ENCODE assay signal across 1 cellular context in the genomic region with DNA sequence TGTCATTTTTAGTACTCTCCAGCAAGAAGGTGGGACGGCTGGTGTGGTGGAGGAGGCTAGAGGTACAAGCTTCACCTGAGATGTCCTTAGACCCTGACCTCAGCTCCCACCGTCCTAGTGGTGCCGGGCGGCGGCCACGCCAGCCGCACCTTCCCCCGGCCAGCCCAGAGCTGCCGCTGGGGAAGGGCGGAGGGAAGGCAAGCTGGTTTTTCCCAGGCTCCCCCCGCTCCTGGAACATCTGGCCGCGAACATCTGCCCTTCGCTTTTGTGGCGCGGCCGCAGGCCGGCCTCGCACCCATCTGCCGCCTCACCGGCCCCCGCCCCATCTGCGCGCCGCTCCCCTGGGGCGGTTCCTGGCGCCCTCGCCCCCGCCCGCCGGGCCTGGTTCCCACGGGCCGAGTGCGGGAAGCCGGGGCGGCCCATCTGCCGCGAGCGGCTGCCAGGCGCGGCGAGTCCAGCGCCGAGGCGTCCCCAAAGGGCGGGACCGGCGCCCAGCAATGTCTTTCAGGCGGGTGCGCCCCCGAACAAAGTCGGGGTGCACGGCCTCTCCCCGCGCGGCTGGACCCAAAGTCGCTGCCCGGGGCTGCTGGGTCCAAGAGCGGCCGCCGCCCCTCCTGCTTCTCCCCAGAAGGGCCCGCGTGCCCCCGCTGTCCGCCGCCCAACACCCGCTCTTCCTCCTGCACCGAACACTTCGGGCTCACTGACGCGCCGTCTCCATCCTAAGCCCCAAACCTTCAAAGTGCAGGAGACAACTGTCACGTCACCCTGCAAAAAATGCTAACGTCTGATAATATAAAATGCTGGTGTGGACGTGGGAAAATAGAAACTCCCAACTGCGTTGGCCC.
TF ChIP-seq lines count a peak whose summit lies in the region.

No MANE protein-coding gene starts in this region.

TF ChIP-seq in K562, 482 proteins besides CTCF, POLR2A, EP300 and RAD21:
- TF ChIP-seq NELFE (IDR thresholded peaks at IDR 0.05; ENCODE audit: insufficient read depth, insufficient read length) (no peak), ZNF316 (IDR thresholded peaks at IDR 0.05) (0 out of 2 replicates have a peak, but pooled peaks have one; percentile 13), ZNF592 (IDR thresholded peaks at IDR 0.05) (0 out of 2 replicates have a peak, but pooled peaks have one; percentile 55), CREB1 (IDR thresholded peaks at IDR 0.05) (no peak), CREB1 (CRISPR knock-in tag; IDR thresholded peaks at IDR 0.05) (no peak), GATAD2A (IDR thresholded peaks at IDR 0.05) (no peak), RB1 (IDR thresholded peaks at IDR 0.05; ENCODE audit: low read depth) (peak; percentile 64; the same call in 1 of the 2 replicates), CCNT2 (IDR thresholded peaks at IDR 0.05; ENCODE audit: borderline replicate concordance, extremely low read depth, insufficient read length, low read depth, low read length) (peak; percentile 18), OTX1 (CRISPR knock-in tag; IDR thresholded peaks at IDR 0.05) (no peak), CTBP1 (IDR thresholded peaks at IDR 0.05; ENCODE audit: borderline replicate concordance) (0 out of 2 replicates have a peak, but pooled peaks have one; percentile 17), KDM5B (IDR thresholded peaks at IDR 0.05; ENCODE audit: insufficient replicate concordance, low read depth, low read length) (no peak), ZNF444 (CRISPR knock-in tag; IDR thresholded peaks at IDR 0.05) (no peak), L3MBTL2 (IDR thresholded peaks at IDR 0.05) (peak; percentile 45; the same call in 1 of the 2 replicates), NRF1 (conservative IDR thresholded peaks at IDR 0.05 in 1 of 2, IDR thresholded peaks at IDR 0.05 in 1 of 2) (peak in 1 of 2 experiments; percentile 21; a peak in 2 of 4 replicates), CHD1 (IDR thresholded peaks at IDR 0.05; ENCODE audit: low read length) (no peak), RBBP5 (IDR thresholded peaks at IDR 0.05; ENCODE audit: borderline replicate concordance, insufficient read depth, low read length, poor library complexity, severe bottlenecking) (peak; percentile 25), ZNF384 (IDR thresholded peaks at IDR 0.05; ENCODE audit: low read depth, low read length) (no peak), BRCA1 (IDR thresholded peaks at IDR 0.05) (no peak), BRCA1 (CRISPR knock-in tag; IDR thresholded peaks at IDR 0.05) (no peak), CXXC5 (CRISPR knock-in tag; IDR thresholded peaks at IDR 0.05) (0 out of 2 replicates have a peak, but pooled peaks have one; percentile 35), POLR2G (IDR thresholded peaks at IDR 0.05; ENCODE audit: low read depth, low read length) (peak; percentile 41), DACH1 (IDR thresholded peaks at IDR 0.05; ENCODE audit: partially characterized antibody) (no peak), NKRF (IDR thresholded peaks at IDR 0.05; ENCODE audit: borderline replicate concordance) (no peak), RBFOX2 (IDR thresholded peaks at IDR 0.05; ENCODE audit: low read depth, low read length) (0 out of 2 replicates have a peak, but pooled peaks have one; percentile 22), CBFA2T2 (conservative IDR thresholded peaks at IDR 0.05) (peak; percentile 29), CBFA2T3 (IDR thresholded peaks at IDR 0.05) (no peak), HEY1 (CRISPR knock-in tag; IDR thresholded peaks at IDR 0.05; ENCODE audit: borderline replicate concordance) (no peak), ZNF583 (CRISPR knock-in tag; IDR thresholded peaks at IDR 0.05) (no peak)
- TF ChIP-seq, protein P1, sequence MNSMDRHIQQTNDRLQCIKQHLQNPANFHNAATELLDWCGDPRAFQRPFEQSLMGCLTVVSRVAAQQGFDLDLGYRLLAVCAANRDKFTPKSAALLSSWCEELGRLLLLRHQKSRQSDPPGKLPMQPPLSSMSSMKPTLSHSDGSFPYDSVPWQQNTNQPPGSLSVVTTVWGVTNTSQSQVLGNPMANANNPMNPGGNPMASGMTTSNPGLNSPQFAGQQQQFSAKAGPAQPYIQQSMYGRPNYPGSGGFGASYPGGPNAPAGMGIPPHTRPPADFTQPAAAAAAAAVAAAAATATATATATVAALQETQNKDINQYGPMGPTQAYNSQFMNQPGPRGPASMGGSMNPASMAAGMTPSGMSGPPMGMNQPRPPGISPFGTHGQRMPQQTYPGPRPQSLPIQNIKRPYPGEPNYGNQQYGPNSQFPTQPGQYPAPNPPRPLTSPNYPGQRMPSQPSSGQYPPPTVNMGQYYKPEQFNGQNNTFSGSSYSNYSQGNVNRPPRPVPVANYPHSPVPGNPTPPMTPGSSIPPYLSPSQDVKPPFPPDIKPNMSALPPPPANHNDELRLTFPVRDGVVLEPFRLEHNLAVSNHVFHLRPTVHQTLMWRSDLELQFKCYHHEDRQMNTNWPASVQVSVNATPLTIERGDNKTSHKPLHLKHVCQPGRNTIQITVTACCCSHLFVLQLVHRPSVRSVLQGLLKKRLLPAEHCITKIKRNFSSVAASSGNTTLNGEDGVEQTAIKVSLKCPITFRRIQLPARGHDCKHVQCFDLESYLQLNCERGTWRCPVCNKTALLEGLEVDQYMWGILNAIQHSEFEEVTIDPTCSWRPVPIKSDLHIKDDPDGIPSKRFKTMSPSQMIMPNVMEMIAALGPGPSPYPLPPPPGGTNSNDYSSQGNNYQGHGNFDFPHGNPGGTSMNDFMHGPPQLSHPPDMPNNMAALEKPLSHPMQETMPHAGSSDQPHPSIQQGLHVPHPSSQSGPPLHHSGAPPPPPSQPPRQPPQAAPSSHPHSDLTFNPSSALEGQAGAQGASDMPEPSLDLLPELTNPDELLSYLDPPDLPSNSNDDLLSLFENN (IDR thresholded peaks at IDR 0.05; ENCODE audit: low read depth in 2 of 2, low read length in 2 of 2): no peak
- TF ChIP-seq, protein P2, sequence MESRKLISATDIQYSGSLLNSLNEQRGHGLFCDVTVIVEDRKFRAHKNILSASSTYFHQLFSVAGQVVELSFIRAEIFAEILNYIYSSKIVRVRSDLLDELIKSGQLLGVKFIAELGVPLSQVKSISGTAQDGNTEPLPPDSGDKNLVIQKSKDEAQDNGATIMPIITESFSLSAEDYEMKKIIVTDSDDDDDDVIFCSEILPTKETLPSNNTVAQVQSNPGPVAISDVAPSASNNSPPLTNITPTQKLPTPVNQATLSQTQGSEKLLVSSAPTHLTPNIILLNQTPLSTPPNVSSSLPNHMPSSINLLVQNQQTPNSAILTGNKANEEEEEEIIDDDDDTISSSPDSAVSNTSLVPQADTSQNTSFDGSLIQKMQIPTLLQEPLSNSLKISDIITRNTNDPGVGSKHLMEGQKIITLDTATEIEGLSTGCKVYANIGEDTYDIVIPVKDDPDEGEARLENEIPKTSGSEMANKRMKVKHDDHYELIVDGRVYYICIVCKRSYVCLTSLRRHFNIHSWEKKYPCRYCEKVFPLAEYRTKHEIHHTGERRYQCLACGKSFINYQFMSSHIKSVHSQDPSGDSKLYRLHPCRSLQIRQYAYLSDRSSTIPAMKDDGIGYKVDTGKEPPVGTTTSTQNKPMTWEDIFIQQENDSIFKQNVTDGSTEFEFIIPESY (CRISPR knock-in tag; IDR thresholded peaks at IDR 0.05): peak; percentile 17; the same call in 1 of the 2 replicates
- TF ChIP-seq, protein P3, sequence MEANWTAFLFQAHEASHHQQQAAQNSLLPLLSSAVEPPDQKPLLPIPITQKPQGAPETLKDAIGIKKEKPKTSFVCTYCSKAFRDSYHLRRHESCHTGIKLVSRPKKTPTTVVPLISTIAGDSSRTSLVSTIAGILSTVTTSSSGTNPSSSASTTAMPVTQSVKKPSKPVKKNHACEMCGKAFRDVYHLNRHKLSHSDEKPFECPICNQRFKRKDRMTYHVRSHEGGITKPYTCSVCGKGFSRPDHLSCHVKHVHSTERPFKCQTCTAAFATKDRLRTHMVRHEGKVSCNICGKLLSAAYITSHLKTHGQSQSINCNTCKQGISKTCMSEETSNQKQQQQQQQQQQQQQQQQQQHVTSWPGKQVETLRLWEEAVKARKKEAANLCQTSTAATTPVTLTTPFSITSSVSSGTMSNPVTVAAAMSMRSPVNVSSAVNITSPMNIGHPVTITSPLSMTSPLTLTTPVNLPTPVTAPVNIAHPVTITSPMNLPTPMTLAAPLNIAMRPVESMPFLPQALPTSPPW (CRISPR knock-in tag; IDR thresholded peaks at IDR 0.05): peak; percentile 54
- TF ChIP-seq, protein P4, sequence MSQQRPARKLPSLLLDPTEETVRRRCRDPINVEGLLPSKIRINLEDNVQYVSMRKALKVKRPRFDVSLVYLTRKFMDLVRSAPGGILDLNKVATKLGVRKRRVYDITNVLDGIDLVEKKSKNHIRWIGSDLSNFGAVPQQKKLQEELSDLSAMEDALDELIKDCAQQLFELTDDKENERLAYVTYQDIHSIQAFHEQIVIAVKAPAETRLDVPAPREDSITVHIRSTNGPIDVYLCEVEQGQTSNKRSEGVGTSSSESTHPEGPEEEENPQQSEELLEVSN (IDR thresholded peaks at IDR 0.05; ENCODE audit: borderline replicate concordance in 1 of 2, extremely low read depth in 1 of 2, insufficient read depth in 1 of 2, insufficient read length in 1 of 2, low read depth in 1 of 2, low read length in 1 of 2, poor library complexity in 1 of 2, severe bottlenecking in 1 of 2): peak in 1 of 2 experiments; percentile 65
